ENCODE assay signal across 1 cellular context in the genomic region with DNA sequence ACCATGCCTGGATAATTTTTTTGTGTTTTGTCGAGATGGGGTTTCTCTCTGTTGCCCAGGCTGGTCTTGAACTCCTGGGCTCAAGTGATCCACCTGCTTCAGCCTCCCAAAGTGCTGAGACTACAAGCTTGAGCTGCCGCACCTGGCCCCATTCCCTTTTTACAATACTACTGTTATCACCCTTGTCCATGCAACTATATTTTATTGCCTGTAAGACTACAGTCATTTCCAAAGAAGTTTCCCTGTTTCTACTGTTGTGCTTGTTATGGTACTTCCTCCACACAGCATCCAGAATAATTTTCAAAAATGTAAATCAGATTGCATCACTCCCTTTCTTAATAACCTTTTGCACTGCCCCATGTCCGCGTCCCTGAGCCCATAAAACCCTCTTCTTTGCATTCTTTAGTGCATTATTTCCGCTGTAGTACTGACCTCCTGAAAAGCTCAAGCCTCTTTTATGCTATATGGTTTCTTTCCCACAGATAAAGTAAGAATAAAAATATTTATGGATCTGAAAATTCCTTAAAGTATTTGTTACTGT.
TF ChIP-seq lines count a peak whose summit lies in the region.

No MANE protein-coding gene starts in this region.

TF ChIP-seq in K562, 482 proteins besides CTCF, POLR2A, EP300 and RAD21:
- TF ChIP-seq CEBPG (CRISPR knock-in tag; IDR thresholded peaks at IDR 0.05): no peak
- peak; percentile 38 to 57; a peak in 2 of 4 replicates for TF ChIP-seq CEBPG (tag; conservative IDR thresholded peaks at IDR 0.05 in 1 of 2, IDR thresholded peaks at IDR 0.05 in 1 of 2)
- TF ChIP-seq, protein P1, sequence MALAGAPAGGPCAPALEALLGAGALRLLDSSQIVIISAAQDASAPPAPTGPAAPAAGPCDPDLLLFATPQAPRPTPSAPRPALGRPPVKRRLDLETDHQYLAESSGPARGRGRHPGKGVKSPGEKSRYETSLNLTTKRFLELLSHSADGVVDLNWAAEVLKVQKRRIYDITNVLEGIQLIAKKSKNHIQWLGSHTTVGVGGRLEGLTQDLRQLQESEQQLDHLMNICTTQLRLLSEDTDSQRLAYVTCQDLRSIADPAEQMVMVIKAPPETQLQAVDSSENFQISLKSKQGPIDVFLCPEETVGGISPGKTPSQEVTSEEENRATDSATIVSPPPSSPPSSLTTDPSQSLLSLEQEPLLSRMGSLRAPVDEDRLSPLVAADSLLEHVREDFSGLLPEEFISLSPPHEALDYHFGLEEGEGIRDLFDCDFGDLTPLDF (CRISPR knock-in tag; IDR thresholded peaks at IDR 0.05): no peak
- TF ChIP-seq, protein P2, sequence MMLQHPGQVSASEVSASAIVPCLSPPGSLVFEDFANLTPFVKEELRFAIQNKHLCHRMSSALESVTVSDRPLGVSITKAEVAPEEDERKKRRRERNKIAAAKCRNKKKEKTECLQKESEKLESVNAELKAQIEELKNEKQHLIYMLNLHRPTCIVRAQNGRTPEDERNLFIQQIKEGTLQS (IDR thresholded peaks at IDR 0.05): peak; percentile 45
- TF ChIP-seq, protein P2 (CRISPR knock-in tag; conservative IDR thresholded peaks at IDR 0.05): no peak
- no peak for TF ChIP-seq KAT2B (IDR thresholded peaks at IDR 0.05; ENCODE audit: low read depth, low read length)
- TF ChIP-seq CEBPB (tag; IDR thresholded peaks at IDR 0.05): 0 out of 2 replicates have a peak, but pooled peaks have one; percentile 21
- TF ChIP-seq ZNF239 (CRISPR knock-in tag; IDR thresholded peaks at IDR 0.05): no peak
- TF ChIP-seq ZNF695 (CRISPR knock-in tag; IDR thresholded peaks at IDR 0.05): no peak
- no peak for TF ChIP-seq CREBBP (IDR thresholded peaks at IDR 0.05; ENCODE audit: low read depth, low read length)
- no peak for TF ChIP-seq NFE2 (IDR thresholded peaks at IDR 0.05; ENCODE audit: low read depth)
- no peak for TF ChIP-seq PHTF2 (CRISPR knock-in tag; IDR thresholded peaks at IDR 0.05)
